In the genomic region with DNA sequence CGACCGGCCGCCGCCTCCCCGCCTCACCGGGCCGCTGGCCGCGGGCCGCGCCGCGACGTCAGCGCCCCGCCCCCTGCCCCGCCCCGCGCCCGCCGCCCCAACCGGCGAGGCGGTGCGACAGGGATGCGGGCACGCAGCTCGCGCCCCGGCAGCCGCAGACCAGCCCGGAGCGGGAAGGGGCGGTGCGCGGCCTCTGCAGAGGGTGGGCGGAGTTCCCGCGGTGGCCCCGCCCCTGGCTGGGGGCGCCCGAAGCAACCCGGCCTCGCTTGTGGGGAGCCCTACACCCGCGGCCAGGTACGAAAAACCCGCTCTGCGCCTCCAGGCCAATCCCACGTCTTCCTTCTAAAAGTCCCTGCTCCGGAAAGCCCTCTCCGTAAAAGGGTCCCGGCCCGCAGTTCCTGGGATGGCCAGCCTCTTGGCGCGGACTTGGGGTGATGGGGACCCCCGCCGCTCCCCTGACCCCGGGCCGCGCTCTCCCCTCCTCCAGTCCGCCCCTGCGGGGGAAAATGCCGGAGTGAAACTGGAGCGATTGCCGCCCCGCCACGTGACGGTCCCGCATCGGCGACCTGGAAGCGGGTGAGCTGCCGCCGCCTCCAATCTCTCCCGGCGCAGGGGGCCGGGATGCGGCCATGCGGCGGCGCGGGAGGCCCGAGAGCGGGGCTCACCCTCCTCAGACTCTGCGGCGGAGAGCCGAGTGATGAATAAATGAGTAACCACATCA, we compare ENCODE assay signal across 8 cellular contexts. TPM values are rescaled to one million over a fixed set of nuclear protein-coding genes. Genes with fewer than 3 reads are reported as not detected.
A peak's percentile ranks its signal among the peaks of the same experiment; 100 is the strongest.
DNase-seq lines count a peak whose midpoint lies in the region; ATAC-seq lines count a peak whose summit lies in the region.

A gene with protein sequence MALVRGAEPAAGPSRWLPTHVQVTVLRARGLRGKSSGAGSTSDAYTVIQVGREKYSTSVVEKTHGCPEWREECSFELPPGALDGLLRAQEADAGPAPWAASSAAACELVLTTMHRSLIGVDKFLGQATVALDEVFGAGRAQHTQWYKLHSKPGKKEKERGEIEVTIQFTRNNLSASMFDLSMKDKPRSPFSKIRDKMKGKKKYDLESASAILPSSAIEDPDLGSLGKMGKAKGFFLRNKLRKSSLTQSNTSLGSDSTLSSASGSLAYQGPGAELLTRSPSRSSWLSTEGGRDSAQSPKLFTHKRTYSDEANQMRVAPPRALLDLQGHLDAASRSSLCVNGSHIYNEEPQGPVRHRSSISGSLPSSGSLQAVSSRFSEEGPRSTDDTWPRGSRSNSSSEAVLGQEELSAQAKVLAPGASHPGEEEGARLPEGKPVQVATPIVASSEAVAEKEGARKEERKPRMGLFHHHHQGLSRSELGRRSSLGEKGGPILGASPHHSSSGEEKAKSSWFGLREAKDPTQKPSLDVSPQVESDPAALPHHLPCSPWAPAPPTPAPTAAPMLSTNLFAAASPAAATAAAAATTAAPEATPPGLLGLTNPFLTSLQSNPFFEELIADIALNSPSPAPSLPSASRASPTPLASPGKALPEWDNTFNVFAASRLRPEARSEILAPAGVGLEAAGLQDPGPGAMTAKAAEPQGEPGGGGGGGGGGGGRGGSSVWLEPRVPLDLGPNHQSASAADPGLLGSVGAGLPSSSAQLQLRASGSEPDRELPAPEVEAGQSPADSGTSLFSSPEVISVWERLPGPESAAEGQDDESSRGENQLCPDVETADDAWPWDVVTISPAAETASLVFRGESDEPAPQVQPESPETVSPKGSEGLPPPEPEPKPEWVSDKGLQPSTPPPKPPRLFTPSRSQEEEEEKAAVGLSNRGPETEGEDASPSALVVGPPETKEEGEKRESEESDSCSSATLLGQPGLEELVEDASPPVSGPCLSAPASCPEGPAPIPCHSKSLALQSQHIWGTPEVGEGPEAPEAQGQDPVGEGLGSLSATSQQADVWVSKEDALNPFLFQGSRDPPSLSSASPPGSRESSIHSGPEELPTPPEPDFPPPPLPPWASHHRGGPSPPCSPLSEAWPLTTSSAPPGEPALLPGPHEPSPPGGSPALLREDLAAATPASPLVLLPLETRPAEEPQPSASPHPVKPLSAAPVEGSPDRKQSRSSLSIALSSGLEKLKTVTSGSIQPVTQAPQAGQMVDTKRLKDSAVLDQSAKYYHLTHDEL (N-terminal part only) (minus strand): TSS at position 36 of the 721 bp plus-strand sequence. CDS start 171 bp downstream, outside the sequence.

- H2AFZ ChIP-seq in neuronal stem cell (ENCODE audit: low read length), result peak within 1 kb of the TSS; percentile 99

- WGBS in HUES64, result under 1% methylated on average over 87 of the region's 88 CpGs
- WGBS in neuronal stem cell (ENCODE audit: extremely low coverage in 2 of 2, insufficient read length in 2 of 2, insufficient replicate concordance in 1 of 2), 2 donors, result no CpG with 5 or more reads among the region's 88 CpGs

- H3K36me3 ChIP-seq in CD8-positive, alpha-beta memory T cell (ENCODE audit: insufficient read depth, low read length), result no peaks in the 10 kb centered on the region
- H3K36me3 ChIP-seq in HUES64 (ENCODE audit: insufficient read depth, low read length) (no peaks in the 10 kb centered on the region), neuronal stem cell (replicated peaks in 1 of 2; ENCODE audit: control insufficient read depth in 2 of 2, insufficient read depth in 2 of 2, low read length in 2 of 2) (no peaks in the 10 kb centered on the region), stomach smooth muscle (ENCODE audit: control insufficient read depth in 2 of 2, insufficient read depth in 2 of 2, low read length in 2 of 2) (no peaks in the 10 kb centered on the region)

- H3K23ac ChIP-seq in neuronal stem cell (ENCODE audit: low read depth, low read length, poor library complexity), result peak within 1 kb of the TSS; percentile 89

- POLR2A ChIA-PET in CD8-positive, alpha-beta memory T cell (lab: Charles Lee), result interaction anchor here (0.7 kb wide), 1 partner anchor 118 kb away, joined by 3 read pairs; no protein-coding TSS in a partner anchor

- peak within 1 kb of the TSS; percentile 71 for H3K9ac ChIP-seq in HUES64 (ENCODE audit: low read depth, low read length)
- peak within 1 kb of the TSS; percentile 96 for H3K9ac ChIP-seq in neuronal stem cell (ENCODE audit: low read depth, low read length, poor library complexity)
- H3K9ac ChIP-seq in stomach smooth muscle (ENCODE audit: low read length in 2 of 2), result peak within 1 kb of the TSS; percentile 84 to 91

- H3K4me1 ChIP-seq in CD8-positive, alpha-beta memory T cell (ENCODE audit: insufficient read depth, low read length), result peaks cover 12% of the 10 kb centered on the region
- peaks cover 14% of the 10 kb centered on the region; the same call in 1 of the 2 replicates for H3K4me1 ChIP-seq in HUES64 (ENCODE audit: insufficient read depth, low read length)
- peaks cover 11 to 13% of the 10 kb centered on the region in 2 donors for H3K4me1 ChIP-seq in neuronal stem cell (ENCODE audit: control insufficient read depth in 2 of 2, insufficient read depth in 1 of 2, low read depth in 1 of 2, low read length in 2 of 2)
- H3K4me1 ChIP-seq in stomach smooth muscle (ENCODE audit: control insufficient read depth, insufficient read depth, low read length), result peaks cover 28% of the 10 kb centered on the region

- H3K14ac ChIP-seq in neuronal stem cell (ENCODE audit: low read length), result peak within 1 kb of the TSS; percentile 48

- ATAC-seq in GM21381 (IDR thresholded peaks at IDR 0.05; ENCODE audit: unreplicated experiment) (peak; percentile 72), SK-N-SH treated with all-trans-retinoic acid at 6 μM for 48 hours (peak; percentile 85)

- peak within 1 kb of the TSS; percentile 45 for H3K4ac ChIP-seq in neuronal stem cell (ENCODE audit: low read length)

- no peaks in the 10 kb centered on the region for H3K79me1 ChIP-seq in neuronal stem cell (ENCODE audit: low read depth, low read length)

- H3K9me3 ChIP-seq in CD8-positive, alpha-beta memory T cell (ENCODE audit: low read length), result no peaks in the 10 kb centered on the region
- H3K9me3 ChIP-seq in HUES64 (ENCODE audit: insufficient read depth, low read depth, low read length), result no peaks in the 10 kb centered on the region
- H3K9me3 ChIP-seq in neuronal stem cell (replicated peaks in 1 of 2; ENCODE audit: control insufficient read depth in 2 of 2, insufficient read depth in 1 of 2, low read depth in 1 of 2, low read length in 2 of 2), result peaks cover 3 to 15% of the 10 kb centered on the region in 2 donors
- H3K9me3 ChIP-seq in stomach smooth muscle (ENCODE audit: control insufficient read depth in 2 of 2, low read length in 2 of 2), result no peaks in the 10 kb centered on the region

- peak within 1 kb of the TSS; percentile 62 for H3K4me3 ChIP-seq in CD8-positive, alpha-beta memory T cell (ENCODE audit: low read length)
- peak within 1 kb of the TSS; percentile 81 for H3K4me3 ChIP-seq in HUES64 (ENCODE audit: low read length)
- peak within 1 kb of the TSS; percentile 59 to 89 for H3K4me3 ChIP-seq in neuronal stem cell (ENCODE audit: low read length in 2 of 2)
- H3K4me3 ChIP-seq in stomach smooth muscle (ENCODE audit: low read length in 2 of 2), result peak within 1 kb of the TSS; percentile 81 to 88

- H3K4me3 Mint-ChIP-seq in CD8-positive, alpha-beta memory T cell, result peak within 1 kb of the TSS; percentile 83 to 89 (median 87)
- peak within 1 kb of the TSS; percentile 84 for H3K4me3 Mint-ChIP-seq in activated naive CD4-positive, alpha-beta T cell treated with anti-CD3 and anti-CD28 coated beads, Interleukin-2, amount 50 U/mL, for 24 hours

- no peak within 1 kb of the TSS for H4K91ac ChIP-seq in neuronal stem cell (ENCODE audit: low read depth, low read length, poor library complexity)

- peak within 1 kb of the TSS; percentile 70 for H2AK5ac ChIP-seq in neuronal stem cell (ENCODE audit: low read depth, low read length)

- CTCF ChIA-PET in CD8-positive, alpha-beta memory T cell (lab: Charles Lee), result interaction anchor here (1.0 to 4.0 kb wide), 5 partner anchors 13 to 226 kb away, joined by 3 to 15 read pairs (median 4); a partner anchor contains a TSS

- peak within 1 kb of the TSS; percentile 98 for H3K4me2 ChIP-seq in neuronal stem cell (ENCODE audit: insufficient read depth, low read length, poor library complexity, severe bottlenecking)

- H2BK15ac ChIP-seq in neuronal stem cell (ENCODE audit: low read length), result peak within 1 kb of the TSS; percentile 68

- peaks cover 0 to 2% of the 10 kb centered on the region in 2 donors for H3K27me3 Mint-ChIP-seq in CD8-positive, alpha-beta memory T cell
- H3K27me3 Mint-ChIP-seq in activated naive CD4-positive, alpha-beta T cell treated with anti-CD3 and anti-CD28 coated beads, Interleukin-2, amount 50 U/mL, for 24 hours, result no peaks in the 10 kb centered on the region

- H3K36me3 Mint-ChIP-seq in CD8-positive, alpha-beta memory T cell, result no peaks in the 10 kb centered on the region
- no peaks in the 10 kb centered on the region for H3K36me3 Mint-ChIP-seq in activated naive CD4-positive, alpha-beta T cell treated with anti-CD3 and anti-CD28 coated beads, Interleukin-2, amount 50 U/mL, for 24 hours

- H3K9me3 Mint-ChIP-seq in CD8-positive, alpha-beta memory T cell, result no peaks in the 10 kb centered on the region
- no peaks in the 10 kb centered on the region for H3K9me3 Mint-ChIP-seq in activated naive CD4-positive, alpha-beta T cell treated with anti-CD3 and anti-CD28 coated beads, Interleukin-2, amount 50 U/mL, for 24 hours

- H2BK5ac ChIP-seq in neuronal stem cell (ENCODE audit: low read length), result peak within 1 kb of the TSS; percentile 79

- H3K27ac Mint-ChIP-seq in CD8-positive, alpha-beta memory T cell, result peak within 1 kb of the TSS; percentile 42 to 90 (median 73)
- H3K27ac Mint-ChIP-seq in activated naive CD4-positive, alpha-beta T cell treated with anti-CD3 and anti-CD28 coated beads, Interleukin-2, amount 50 U/mL, for 24 hours, result no peak within 1 kb of the TSS

- peak; percentile 75 to 82 (median 81) for DNase-seq in CD8-positive, alpha-beta memory T cell
- DNase-seq in germinal center (ENCODE audit: low spot score), result peak; percentile 80
- DNase-seq in neuronal stem cell (ENCODE audit: low spot score), result peak; percentile 80

- peaks cover 26 to 31% (median 28%) of the 10 kb centered on the region in 3 donors for H3K4me1 Mint-ChIP-seq in CD8-positive, alpha-beta memory T cell
- peaks cover 23% of the 10 kb centered on the region for H3K4me1 Mint-ChIP-seq in activated naive CD4-positive, alpha-beta T cell treated with anti-CD3 and anti-CD28 coated beads, Interleukin-2, amount 50 U/mL, for 24 hours

- peak within 1 kb of the TSS; percentile 51 for H2BK12ac ChIP-seq in neuronal stem cell (ENCODE audit: low read length)

- H3K27me3 ChIP-seq in CD8-positive, alpha-beta memory T cell (ENCODE audit: insufficient read depth, low read length, poor library complexity, severe bottlenecking), result no peaks in the 10 kb centered on the region
- H3K27me3 ChIP-seq in HUES64 (ENCODE audit: insufficient read depth, low read length) (peaks cover 33% of the 10 kb centered on the region), neuronal stem cell (ENCODE audit: control insufficient read depth in 3 of 3, insufficient read depth in 3 of 3, low read depth in 1 of 3, low read length in 3 of 3) (peaks cover 0 to 71% (median 20%) of the 10 kb centered on the region in 3 experiments), stomach smooth muscle (ENCODE audit: control insufficient read depth in 1 of 2, insufficient read depth in 2 of 2, low read length in 2 of 2) (no peaks in the 10 kb centered on the region)

- peak within 1 kb of the TSS; percentile 38 for H3K27ac ChIP-seq in CD8-positive, alpha-beta memory T cell (ENCODE audit: low read depth, low read length)
- H3K27ac ChIP-seq in HUES64 (ENCODE audit: low read depth, low read length) (peak within 1 kb of the TSS; percentile 69; the same call in 1 of the 2 replicates), neuronal stem cell (replicated peaks; ENCODE audit: low read length) (no peak within 1 kb of the TSS), stomach smooth muscle (ENCODE audit: low read length) (peak within 1 kb of the TSS; percentile 64)

- H4K8ac ChIP-seq in neuronal stem cell (ENCODE audit: low read depth, low read length), result no peak within 1 kb of the TSS

- H2BK120ac ChIP-seq in neuronal stem cell (ENCODE audit: low read depth, low read length), result no peak within 1 kb of the TSS

- H3K18ac ChIP-seq in neuronal stem cell (ENCODE audit: low read length), result peak within 1 kb of the TSS; percentile 97

RNA-seq across cellular contexts. Expression of the gene that starts here (rescaled TPM):
- 1 to 10 TPM; 2.7 to 4.3 TPM for total RNA-seq in CD8-positive, alpha-beta memory T cell
- 10.4 TPM for polyA plus RNA-seq in CD8-positive, alpha-beta memory T cell
- polyA plus RNA-seq in HUES64 (2013, experiment 1 of 2), result 3.7 TPM
- polyA plus RNA-seq in HUES64 (2013, experiment 2 of 2), result 6.0 TPM
- 8.1 TPM for polyA plus RNA-seq in neuronal stem cell (2013, experiment 1 of 2)
- polyA plus RNA-seq in neuronal stem cell (2013, experiment 2 of 2), result 7.9 TPM
